Comparison of ENCODE assay signal across 2 cellular contexts in the genomic region with DNA sequence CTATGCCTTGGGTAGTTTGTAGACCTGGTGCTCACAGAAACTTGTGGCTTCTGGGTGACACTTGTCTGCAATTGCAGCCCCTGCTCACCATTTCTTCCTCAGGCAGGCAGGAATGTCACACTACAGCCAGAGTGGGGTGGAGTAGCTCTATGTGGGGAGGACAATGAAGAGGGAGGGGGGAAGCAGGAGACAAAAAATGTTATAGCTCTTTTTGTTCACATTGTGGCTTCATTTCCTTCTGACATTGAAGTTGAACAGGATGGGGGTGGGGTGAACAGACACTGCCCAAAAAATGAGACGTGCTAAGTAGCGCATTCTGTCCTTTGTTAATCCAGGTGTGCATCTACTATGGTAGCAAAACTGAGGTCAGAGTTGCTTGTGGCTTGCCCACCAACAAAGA.
TF ChIP-seq lines count a peak whose summit lies in the region.

A gene with protein sequence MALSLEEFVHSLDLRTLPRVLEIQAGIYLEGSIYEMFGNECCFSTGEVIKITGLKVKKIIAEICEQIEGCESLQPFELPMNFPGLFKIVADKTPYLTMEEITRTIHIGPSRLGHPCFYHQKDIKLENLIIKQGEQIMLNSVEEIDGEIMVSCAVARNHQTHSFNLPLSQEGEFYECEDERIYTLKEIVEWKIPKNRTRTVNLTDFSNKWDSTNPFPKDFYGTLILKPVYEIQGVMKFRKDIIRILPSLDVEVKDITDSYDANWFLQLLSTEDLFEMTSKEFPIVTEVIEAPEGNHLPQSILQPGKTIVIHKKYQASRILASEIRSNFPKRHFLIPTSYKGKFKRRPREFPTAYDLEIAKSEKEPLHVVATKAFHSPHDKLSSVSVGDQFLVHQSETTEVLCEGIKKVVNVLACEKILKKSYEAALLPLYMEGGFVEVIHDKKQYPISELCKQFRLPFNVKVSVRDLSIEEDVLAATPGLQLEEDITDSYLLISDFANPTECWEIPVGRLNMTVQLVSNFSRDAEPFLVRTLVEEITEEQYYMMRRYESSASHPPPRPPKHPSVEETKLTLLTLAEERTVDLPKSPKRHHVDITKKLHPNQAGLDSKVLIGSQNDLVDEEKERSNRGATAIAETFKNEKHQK (minus strand): TSS at position 124 of the 400 bp plus-strand sequence. CDS start 126 bp downstream, outside the sequence.

TF ChIP-seq in IMR-90, 13 proteins besides CTCF, POLR2A, EP300 and RAD21:
- no peak for TF ChIP-seq BHLHE40 (IDR thresholded peaks at IDR 0.05; ENCODE audit: low read depth, low read length)
- TF ChIP-seq MXI1 (IDR thresholded peaks at IDR 0.05; ENCODE audit: borderline replicate concordance, low read depth, low read length): no peak
- no peak for TF ChIP-seq MAZ (IDR thresholded peaks at IDR 0.05; ENCODE audit: borderline replicate concordance, low read depth, low read length)
- TF ChIP-seq, protein P1, sequence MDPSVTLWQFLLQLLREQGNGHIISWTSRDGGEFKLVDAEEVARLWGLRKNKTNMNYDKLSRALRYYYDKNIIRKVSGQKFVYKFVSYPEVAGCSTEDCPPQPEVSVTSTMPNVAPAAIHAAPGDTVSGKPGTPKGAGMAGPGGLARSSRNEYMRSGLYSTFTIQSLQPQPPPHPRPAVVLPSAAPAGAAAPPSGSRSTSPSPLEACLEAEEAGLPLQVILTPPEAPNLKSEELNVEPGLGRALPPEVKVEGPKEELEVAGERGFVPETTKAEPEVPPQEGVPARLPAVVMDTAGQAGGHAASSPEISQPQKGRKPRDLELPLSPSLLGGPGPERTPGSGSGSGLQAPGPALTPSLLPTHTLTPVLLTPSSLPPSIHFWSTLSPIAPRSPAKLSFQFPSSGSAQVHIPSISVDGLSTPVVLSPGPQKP (IDR thresholded peaks at IDR 0.05; ENCODE audit: borderline replicate concordance, low read depth, low read length): no peak
- no peak for TF ChIP-seq RCOR1 (IDR thresholded peaks at IDR 0.05; ENCODE audit: insufficient replicate concordance, low read length)
- TF ChIP-seq FOS (IDR thresholded peaks at IDR 0.05; ENCODE audit: low read depth, low read length): no peak
- no peak for TF ChIP-seq SMC3 (IDR thresholded peaks at IDR 0.05; ENCODE audit: low read depth, low read length)
- TF ChIP-seq MAFK (IDR thresholded peaks at IDR 0.05; ENCODE audit: low read depth, low read length): no peak
- no peak for TF ChIP-seq CHD1 (IDR thresholded peaks at IDR 0.05; ENCODE audit: low read depth, low read length)
- TF ChIP-seq, protein P2, sequence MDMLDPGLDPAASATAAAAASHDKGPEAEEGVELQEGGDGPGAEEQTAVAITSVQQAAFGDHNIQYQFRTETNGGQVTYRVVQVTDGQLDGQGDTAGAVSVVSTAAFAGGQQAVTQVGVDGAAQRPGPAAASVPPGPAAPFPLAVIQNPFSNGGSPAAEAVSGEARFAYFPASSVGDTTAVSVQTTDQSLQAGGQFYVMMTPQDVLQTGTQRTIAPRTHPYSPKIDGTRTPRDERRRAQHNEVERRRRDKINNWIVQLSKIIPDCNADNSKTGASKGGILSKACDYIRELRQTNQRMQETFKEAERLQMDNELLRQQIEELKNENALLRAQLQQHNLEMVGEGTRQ (IDR thresholded peaks at IDR 0.05; ENCODE audit: low read depth, low read length): no peak
- TF ChIP-seq NFE2L2 (IDR thresholded peaks at IDR 0.05; ENCODE audit: low read depth, low read length): no peak
- TF ChIP-seq CEBPB (IDR thresholded peaks at IDR 0.05; ENCODE audit: low read depth, low read length): no peak
- no peak for TF ChIP-seq RFX5 (IDR thresholded peaks at IDR 0.05; ENCODE audit: low read depth, low read length)

TF ChIP-seq in GM12891, 5 proteins besides CTCF, POLR2A, EP300 and RAD21:
- TF ChIP-seq POU2F2 (IDR thresholded peaks at IDR 0.05; ENCODE audit: low read depth, low read length) (no peak), POLR2AphosphoS5 (IDR thresholded peaks at IDR 0.05; ENCODE audit: low read depth, low read length) (no peak), PAX5 (IDR thresholded peaks at IDR 0.05; ENCODE audit: insufficient read depth, low read length, severe bottlenecking) (no peak), TAF1 (IDR thresholded peaks at IDR 0.05; ENCODE audit: low read depth, low read length) (no peak), SPI1 (IDR thresholded peaks at IDR 0.05; ENCODE audit: low read depth, low read length) (no peak)
